ENCODE assay signal across 1 cellular context in genomic region chr10:44976352-44977198, GRCh38.
TF ChIP-seq lines count a peak whose summit lies in the region.

No MANE protein-coding gene starts in this region.

TF ChIP-seq in H1, 55 proteins besides CTCF, POLR2A, EP300 and RAD21:
- TF ChIP-seq ATF2 (IDR thresholded peaks at IDR 0.05; ENCODE audit: low read length) (no peak), TAF1 (IDR thresholded peaks at IDR 0.05; ENCODE audit: low read depth, low read length) (no peak), HDAC6 (IDR thresholded peaks at IDR 0.05; ENCODE audit: low read depth, low read length) (no peak), YY1 (IDR thresholded peaks at IDR 0.05; ENCODE audit: low read depth, low read length) (no peak)
